15 cellular contexts compared by ENCODE assay signal in genomic region chr22:30362632-30363281, GRCh38. TPM values are rescaled to one million over a fixed set of nuclear protein-coding genes. Genes with fewer than 3 reads are reported as not detected.
DNase-seq lines count a peak whose midpoint lies in the region; ATAC-seq and TF ChIP-seq lines count a peak whose summit lies in the region.
"Had no signal": no experiment of that assay in that cellular context is flagged by ENCODE, and none has a peak within 500 bp of the region (broad histone marks: within the 10 kb centered on the region; RNA-seq: fewer than 3 reads in every experiment).

No MANE protein-coding gene starts in this region.

- in situ Hi-C loops in KBM-7 (cut with MboI; ENCODE audit: low pct_unique_long_range_greater_than_20kb, low sequenced_read_pairs): no loop called here

- DNase-seq in activated CD8-positive, alpha-beta memory T cell treated with anti-CD3 and anti-CD28 coated beads, Interleukin-2, amount 10 ng/mL, durations not matched to agents 7 days and 5 days: no peak
- no peak for DNase-seq in activated CD8-positive, alpha-beta memory T cell treated with anti-CD3 and anti-CD28 coated beads, Interleukin-2, amount 50 U/mL, for 4 hours
- DNase-seq in WTC11 (ENCODE audit: low spot score) (peak; percentile 67), KBM-7 (no peak), omental fat pad (ENCODE audit: low spot score) (no peak)
- no peak for DNase-seq in stimulated activated effector memory CD8-positive, alpha-beta T cell treated with anti-CD3 and anti-CD28 coated beads, Interleukin-12 subunit alpha, Interleukin-12 subunit beta, amount 100 ng/mL, for 72 hours (ENCODE audit: low spot score in 2 of 2)
- DNase-seq: activated CD4-positive, CD25-positive, alpha-beta regulatory T cell; activated CD8-positive, alpha-beta memory T cell treated with anti-CD3 and anti-CD28 coated beads, Interleukin-2, amount 50 U/mL, for 48 hours; dorsolateral prefrontal cortex; NCI-H187 treated with DMSO at 0.1 percent for 48 hours; NCI-H774; stimulated activated naive CD8-positive, alpha-beta T cell treated with anti-CD3 and anti-CD28 coated beads, Interleukin-15, Interleukin-2, amounts not matched to agents 100 U/mL and 50 U/mL, for 24 hours had no signal

- H3K4me1 Mint-ChIP-seq in activated CD8-positive, alpha-beta memory T cell treated with anti-CD3 and anti-CD28 coated beads, Interleukin-2, amount 10 ng/mL, durations not matched to agents 7 days and 5 days: peaks cover 11% of the 10 kb centered on the region
- peaks cover 25% of the 10 kb centered on the region for H3K4me1 Mint-ChIP-seq in WTC11
- peaks cover 5% of the 10 kb centered on the region for H3K4me1 Mint-ChIP-seq in stimulated activated effector memory CD8-positive, alpha-beta T cell treated with anti-CD3 and anti-CD28 coated beads, Interleukin-12 subunit alpha, Interleukin-12 subunit beta, amount 100 ng/mL, for 72 hours

- no peaks in the 10 kb centered on the region for H3K27me3 Mint-ChIP-seq in activated CD8-positive, alpha-beta memory T cell treated with anti-CD3 and anti-CD28 coated beads, Interleukin-2, amount 10 ng/mL, durations not matched to agents 7 days and 5 days
- H3K27me3 Mint-ChIP-seq in WTC11 (ENCODE audit: low read depth): no peaks in the 10 kb centered on the region
- H3K27me3 Mint-ChIP-seq: progenitor cell of endocrine pancreas had no signal

- TF ChIP-seq CTCF in WTC11 (IDR thresholded peaks at IDR 0.05) (no peak), omental fat pad (IDR thresholded peaks at IDR 0.05) (no peak)

- CTCF ChIA-PET in activated CD8-positive, alpha-beta memory T cell treated with anti-CD3 and anti-CD28 coated beads, Interleukin-2, amount 10 ng/mL, durations not matched to agents 7 days and 5 days (lab: Charles Lee): interaction anchor here (2.2 kb wide), 1 partner anchor 74 kb away, joined by 8 read pairs; the partner anchor contains the start of gene CASTOR1
- CTCF ChIA-PET in WTC11 (lab: Charles Lee): interaction anchor here (0.5 to 2.4 kb wide), 9 partner anchors 12 to 82 kb away, joined by 3 to 17 read pairs (median 5); partner anchors contain the start of genes CASTOR1, RNF215 and SEC14L2

- H3K36me3 Mint-ChIP-seq in activated CD8-positive, alpha-beta memory T cell treated with anti-CD3 and anti-CD28 coated beads, Interleukin-2, amount 10 ng/mL, durations not matched to agents 7 days and 5 days: no peaks in the 10 kb centered on the region
- H3K36me3 Mint-ChIP-seq in WTC11: no peaks in the 10 kb centered on the region
- H3K36me3 Mint-ChIP-seq in stimulated activated effector memory CD8-positive, alpha-beta T cell treated with anti-CD3 and anti-CD28 coated beads, Interleukin-12 subunit alpha, Interleukin-12 subunit beta, amount 100 ng/mL, for 72 hours: peaks cover 10% of the 10 kb centered on the region
- H3K36me3 Mint-ChIP-seq: activated naive CD4-positive, alpha-beta T cell treated with anti-CD3 and anti-CD28 coated beads, Interleukin-2, amount 50 U/mL, for 72 hours had no signal

- H3K9me3 Mint-ChIP-seq in activated CD8-positive, alpha-beta memory T cell treated with anti-CD3 and anti-CD28 coated beads, Interleukin-2, amount 10 ng/mL, durations not matched to agents 7 days and 5 days (ENCODE audit: low read depth): no peaks in the 10 kb centered on the region
- H3K9me3 Mint-ChIP-seq in WTC11: no peaks in the 10 kb centered on the region
- H3K9me3 Mint-ChIP-seq in stimulated activated effector memory CD8-positive, alpha-beta T cell treated with anti-CD3 and anti-CD28 coated beads, Interleukin-12 subunit alpha, Interleukin-12 subunit beta, amount 100 ng/mL, for 72 hours: no peaks in the 10 kb centered on the region
- H3K9me3 Mint-ChIP-seq: activated naive CD4-positive, alpha-beta T cell treated with anti-CD3 and anti-CD28 coated beads, Interleukin-2, amount 50 U/mL, for 72 hours had no signal

- H3K4me3 Mint-ChIP-seq in activated CD8-positive, alpha-beta memory T cell treated with anti-CD3 and anti-CD28 coated beads, Interleukin-2, amount 10 ng/mL, durations not matched to agents 7 days and 5 days: no peak overlapping the region
- no peak overlapping the region for H3K4me3 Mint-ChIP-seq in WTC11
- no peak overlapping the region for H3K4me3 Mint-ChIP-seq in stimulated activated effector memory CD8-positive, alpha-beta T cell treated with anti-CD3 and anti-CD28 coated beads, Interleukin-12 subunit alpha, Interleukin-12 subunit beta, amount 100 ng/mL, for 72 hours

- ATAC-seq in activated CD8-positive, alpha-beta memory T cell treated with anti-CD3 and anti-CD28 coated beads, Interleukin-2, amount 10 ng/mL, durations not matched to agents 7 days and 5 days: no peak
- ATAC-seq in WTC11 (peak; percentile 89), omental fat pad (ENCODE audit: low FRiP score) (no peak)
- ATAC-seq in stimulated activated effector memory CD8-positive, alpha-beta T cell treated with anti-CD3 and anti-CD28 coated beads, Interleukin-12 subunit alpha, Interleukin-12 subunit beta, amount 100 ng/mL, for 72 hours: no peak
- ATAC-seq: activated naive CD4-positive, alpha-beta T cell treated with anti-CD3 and anti-CD28 coated beads, Interleukin-2, amount 50 U/mL, for 72 hours; left lobe of liver; stimulated activated naive CD8-positive, alpha-beta T cell treated with anti-CD3 and anti-CD28 coated beads, Interleukin-15, Interleukin-2, amounts not matched to agents 100 U/mL and 50 U/mL, for 24 hours had no signal

- peak overlapping the region; percentile 28 for H3K27ac Mint-ChIP-seq in activated CD8-positive, alpha-beta memory T cell treated with anti-CD3 and anti-CD28 coated beads, Interleukin-2, amount 10 ng/mL, durations not matched to agents 7 days and 5 days
- peak overlapping the region; percentile 91 for H3K27ac Mint-ChIP-seq in WTC11
- H3K27ac Mint-ChIP-seq in stimulated activated effector memory CD8-positive, alpha-beta T cell treated with anti-CD3 and anti-CD28 coated beads, Interleukin-12 subunit alpha, Interleukin-12 subunit beta, amount 100 ng/mL, for 72 hours: peak overlapping the region; percentile 21
- H3K27ac Mint-ChIP-seq: progenitor cell of endocrine pancreas had no signal

- POLR2A ChIA-PET in WTC11 (lab: Charles Lee): interaction anchor here (0.6 to 0.9 kb wide), 4 partner anchors 9 to 607 kb away, joined by 3 to 6 read pairs (median 4); partner anchors contain the start of gene CASTOR1

TF ChIP-seq in WTC11, 78 proteins besides CTCF, POLR2A, EP300 and RAD21:
- TF ChIP-seq TP53 (CRISPR knock-in tag; IDR thresholded peaks at IDR 0.05) (0 out of 2 replicates have a peak, but pooled peaks have one; percentile 27), ETV6 (CRISPR knock-in tag; IDR thresholded peaks at IDR 0.05) (0 out of 2 replicates have a peak, but pooled peaks have one; percentile 39), GABPB1 (CRISPR knock-in tag; IDR thresholded peaks at IDR 0.05) (no peak)

RNA-seq across cellular contexts. Expression of gene CCDC157, which starts 6.0 kb away (rescaled TPM):
- total RNA-seq in activated CD8-positive, alpha-beta memory T cell treated with anti-CD3 and anti-CD28 coated beads, Interleukin-2, amount 10 ng/mL, durations not matched to agents 7 days and 5 days: 1 to 10 TPM; 4.9 to 6.2 TPM
- 3.8 to 6.5 TPM (median 4.2 TPM) in 3 replicates for total RNA-seq in WTC11 (2021)
- total RNA-seq in omental fat pad: 1 to 10 TPM in 3 of 4 donors, under 1 TPM in 1; 0.95 to 2.7 (median 1.8) TPM

RNA-seq across cellular contexts. Expression of gene SF3A1, which starts 6.1 kb away (rescaled TPM):
- 100 to 1,000 TPM; 214 to 267 TPM for total RNA-seq in activated CD8-positive, alpha-beta memory T cell treated with anti-CD3 and anti-CD28 coated beads, Interleukin-2, amount 10 ng/mL, durations not matched to agents 7 days and 5 days
- 214 to 272 TPM (median 227 TPM) in 3 replicates for total RNA-seq in WTC11 (2021)
- 10 to 100 TPM; 38.5 to 71.7 (median 60.4) TPM for total RNA-seq in omental fat pad

RNA-seq across cellular contexts. Expression of gene RNF215, which starts 24.5 kb away (rescaled TPM):
- total RNA-seq in activated CD8-positive, alpha-beta memory T cell treated with anti-CD3 and anti-CD28 coated beads, Interleukin-2, amount 10 ng/mL, durations not matched to agents 7 days and 5 days: 10 to 100 TPM in 1 of 2 experiments, 1 to 10 TPM in 1; 8.5 to 10.5 TPM
- total RNA-seq in WTC11 (2021) (25.4 to 28.6 TPM (median 27.6 TPM) in 3 replicates), omental fat pad (10 to 100 TPM in 3 of 4 donors, 1 to 10 TPM in 1; 6.7 to 16.9 (median 11.8) TPM)

RNA-seq across cellular contexts. Expression of gene SEC14L2, which starts 34.1 kb away (rescaled TPM):
- 1 to 10 TPM; 2.2 to 4.8 TPM for total RNA-seq in activated CD8-positive, alpha-beta memory T cell treated with anti-CD3 and anti-CD28 coated beads, Interleukin-2, amount 10 ng/mL, durations not matched to agents 7 days and 5 days
- total RNA-seq in WTC11 (2021): 2.4 to 3.9 TPM (median 3.9 TPM) in 3 replicates
- total RNA-seq in omental fat pad: 1 to 10 TPM; 3.0 to 8.8 (median 5.0) TPM

RNA-seq across cellular contexts. Expression of gene TBC1D10A, which starts 36.0 kb away (rescaled TPM):
- 10 to 100 TPM; 32.2 to 48.1 TPM for total RNA-seq in activated CD8-positive, alpha-beta memory T cell treated with anti-CD3 and anti-CD28 coated beads, Interleukin-2, amount 10 ng/mL, durations not matched to agents 7 days and 5 days
- total RNA-seq in WTC11 (2021) (7.5 to 11.1 TPM (median 9.6 TPM) in 3 replicates), omental fat pad (10 to 100 TPM; 17.5 to 42.1 (median 26.0) TPM)

Comparison
In these comparisons a context has a peak if more than half of its experiments do, and no peak if none do; other contexts are left out.
1. H3K27ac Mint-ChIP-seq: peak in every context shown above with its lines; median percentile 91 in WTC11; 28 in activated CD8-positive, alpha-beta memory T cell treated with anti-CD3 and anti-CD28 coated beads, Interleukin-2, amount 10 ng/mL, durations not matched to agents 7 days and 5 days; 21 in stimulated activated effector memory CD8-positive, alpha-beta T cell treated with anti-CD3 and anti-CD28 coated beads, Interleukin-12 subunit alpha, Interleukin-12 subunit beta, amount 100 ng/mL, for 72 hours.